8 cellular contexts compared by ENCODE assay signal in genomic region chr9:124779368-124780059, GRCh38. TPM values are rescaled to one million over a fixed set of nuclear protein-coding genes. Genes with fewer than 3 reads are reported as not detected.
A peak's percentile ranks its signal among the peaks of the same experiment; 100 is the strongest.
DNase-seq lines count a peak whose midpoint lies in the region; ATAC-seq and TF ChIP-seq lines count a peak whose summit lies in the region.

No MANE protein-coding gene starts in this region.

- peaks cover 82% of the 10 kb centered on the region for H3K4me1 Mint-ChIP-seq in chondrocyte (ENCODE audit: low read depth)
- peaks cover 6% of the 10 kb centered on the region in 2 donors for H3K4me1 Mint-ChIP-seq in effector memory CD8-positive, alpha-beta T cell (ENCODE audit: low read depth in 2 of 2)

- H3K27me3 Mint-ChIP-seq in chondrocyte (ENCODE audit: low read depth) = no peaks in the 10 kb centered on the region
- peaks cover 12 to 18% of the 10 kb centered on the region in 2 donors for H3K27me3 Mint-ChIP-seq in effector memory CD8-positive, alpha-beta T cell

- H3K4me3 Mint-ChIP-seq in chondrocyte (ENCODE audit: unreplicated experiment) = peak overlapping the region; percentile 71
- H3K4me3 Mint-ChIP-seq in effector memory CD8-positive, alpha-beta T cell = no peak overlapping the region

- H3K36me3 Mint-ChIP-seq in chondrocyte (ENCODE audit: low read depth) = peaks cover 3% of the 10 kb centered on the region
- no peaks in the 10 kb centered on the region for H3K36me3 Mint-ChIP-seq in effector memory CD8-positive, alpha-beta T cell (ENCODE audit: insufficient read depth)

- ATAC-seq in GM21825 (IDR thresholded peaks at IDR 0.05; ENCODE audit: unreplicated experiment) = no peak
- ATAC-seq in effector memory CD8-positive, alpha-beta T cell (replicated peaks) = no peak

- 19 to 25% methylated on average over 6 of the region's 6 CpGs for WGBS in lower leg skin, 2 donors

- TF ChIP-seq POLR2A in lower leg skin (IDR thresholded peaks at IDR 0.05) = no peak

- intact Hi-C loops in lower leg skin (cut with DNase I; ENCODE audit: low total_unique reads) = loop anchor here (10.0 kb wide), 1 partner anchor 595 kb away; no protein-coding TSS in a partner anchor

- no peaks in the 10 kb centered on the region for H3K9me3 Mint-ChIP-seq in chondrocyte (ENCODE audit: low read depth)
- H3K9me3 Mint-ChIP-seq in effector memory CD8-positive, alpha-beta T cell = no peaks in the 10 kb centered on the region

- no peak overlapping the region for H3K4me3 ChIP-seq in lower leg skin (ENCODE audit: low read depth, poor library complexity, severe bottlenecking)

- H3K27ac Mint-ChIP-seq in chondrocyte (ENCODE audit: unreplicated experiment) = peak overlapping the region; percentile 91
- H3K27ac Mint-ChIP-seq in effector memory CD8-positive, alpha-beta T cell = peak overlapping the region in 1 of 2 donors; percentile 77

- peak; percentile 22 for TF ChIP-seq CTCF in chondrocyte (IDR thresholded peaks at IDR 0.05)
- TF ChIP-seq CTCF in lower leg skin (IDR thresholded peaks at IDR 0.05) = no peak

- DNase-seq in A172 (ENCODE audit: low spot score) (peak; percentile 94), HS-27A (ENCODE audit: low read depth) (peak; percentile 58), chondrocyte (ENCODE audit: low spot score) (peak; percentile 69), lower leg skin (ENCODE audit: low spot score in 2 of 2) (peak; percentile 13 to 82), RKO (ENCODE audit: low spot score) (no peak)
- no peak for DNase-seq in central memory CD4-positive, alpha-beta T cell
- no peak for DNase-seq in effector memory CD8-positive, alpha-beta T cell

RNA-seq across cellular contexts. Expression of gene OLFML2A, which starts 2.6 kb away (rescaled TPM):
- total RNA-seq in A172 (2014; rRNA removed; shearing (Covaris generic)) = 12.0 and 18.0 TPM in 2 replicates
- 112 to 475 TPM (median 469 TPM) in 3 replicates for total RNA-seq in chondrocyte
- total RNA-seq in lower leg skin = 10 to 100 TPM; 13.7 to 33.1 (median 25.7) TPM

RNA-seq across cellular contexts. Expression of gene NR6A1, which starts 8.4 kb away (rescaled TPM):
- 0.28 and 1.2 TPM in 2 replicates for total RNA-seq in A172 (2014; rRNA removed; shearing (Covaris generic))
- 0.39 to 0.77 TPM (median 0.56 TPM) in 3 replicates for total RNA-seq in chondrocyte
- total RNA-seq in lower leg skin = 1 to 10 TPM; 3.0 to 4.9 (median 3.8) TPM

Comparison
In these comparisons a context has a peak if more than half of its experiments do, and no peak if none do; other contexts are left out.
1. DNase-seq: peak in A172 (single experiment), HS-27A (single experiment), chondrocyte (single experiment) and lower leg skin (2 of 2); none in RKO (single experiment), central memory CD4-positive, alpha-beta T cell (single experiment) and effector memory CD8-positive, alpha-beta T cell (0 of 3).